12 cellular contexts compared by ENCODE assay signal in the genomic region with DNA sequence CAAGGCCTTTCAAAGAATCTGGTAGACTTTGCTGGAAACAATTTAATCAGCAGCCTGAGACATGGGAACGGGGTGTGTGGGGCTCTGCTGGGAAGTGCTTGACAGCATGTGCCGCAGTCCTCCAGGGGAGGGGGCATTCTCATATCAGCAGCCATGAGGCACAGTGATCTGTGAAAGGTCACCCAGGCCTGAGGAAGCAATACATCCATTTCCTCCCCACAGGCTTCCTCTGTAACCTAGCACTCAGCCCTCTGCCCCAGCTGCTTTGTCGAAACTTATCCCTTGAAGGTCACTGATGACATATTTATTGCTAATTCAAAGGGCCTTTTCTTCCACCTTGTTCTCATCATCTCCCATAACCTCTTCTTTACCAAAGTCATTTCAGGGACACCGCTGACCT.
DNase-seq lines count a peak whose midpoint lies in the region; ATAC-seq and TF ChIP-seq lines count a peak whose summit lies in the region.
"Had no signal": no experiment of that assay in that cellular context is flagged by ENCODE, and none has a peak within 500 bp of the region (broad histone marks: within the 10 kb centered on the region; RNA-seq: fewer than 3 reads in every experiment).

No MANE protein-coding gene starts in this region.

- H3K36me3 Mint-ChIP-seq in activated naive CD4-positive, alpha-beta T cell treated with anti-CD3 and anti-CD28 coated beads, Interleukin-2, amount 10 ng/mL, durations not matched to agents 7 days and 5 days, result peaks cover 6% of the 10 kb centered on the region
- peaks cover 8% of the 10 kb centered on the region for H3K36me3 Mint-ChIP-seq in activated CD8-positive, alpha-beta T cell treated with anti-CD3 and anti-CD28 coated beads for 36 hours (ENCODE audit: low read depth)
- peaks cover 0 to 3% of the 10 kb centered on the region in 2 donors for H3K36me3 Mint-ChIP-seq in stimulated activated naive B cell treated with anti-CD40 and anti-IgM and Interleukin-4, amounts not matched to agents 10 μg/mL and 1 μg/mL and 100 μg/mL, for 72 hours
- H3K36me3 Mint-ChIP-seq: IgD-negative memory B cell had no signal

- no peak overlapping the region for H3K4me3 ChIP-seq in body of pancreas
- H3K4me3 ChIP-seq: HAP-1, SJSA1 had no signal

- DNase-seq in activated naive CD4-positive, alpha-beta T cell treated with Interleukin-2 at 50 U/mL for 16 hours, result peak; percentile 38
- no peak for DNase-seq in activated naive CD4-positive, alpha-beta T cell treated with anti-CD3 and anti-CD28 coated beads, Interleukin-2, amount 10 ng/mL, durations not matched to agents 7 days and 5 days
- peak; percentile 80 for DNase-seq in activated CD8-positive, alpha-beta T cell treated with anti-CD3 and anti-CD28 coated beads for 36 hours
- peak; percentile 68 for DNase-seq in stimulated activated naive B cell treated with anti-CD40 and anti-IgM and Interleukin-4, amounts not matched to agents 10 μg/mL and 1 μg/mL and 100 μg/mL, for 72 hours
- DNase-seq in KG1 (lab: John Stamatoyannopoulos, UW) (no peak), body of pancreas (no peak)
- DNase-seq: NCI-H2227 treated with DMSO at 0.1 percent for 48 hours had no signal

- TF ChIP-seq CTCF in activated CD8-positive, alpha-beta T cell treated with anti-CD3 and anti-CD28 coated beads for 36 hours (IDR thresholded peaks at IDR 0.05), result no peak
- TF ChIP-seq CTCF in body of pancreas (IDR thresholded peaks at IDR 0.05), result no peak

- peaks cover 45% of the 10 kb centered on the region for H3K4me1 Mint-ChIP-seq in activated naive CD4-positive, alpha-beta T cell treated with anti-CD3 and anti-CD28 coated beads, Interleukin-2, amount 10 ng/mL, durations not matched to agents 7 days and 5 days
- peaks cover 77% of the 10 kb centered on the region for H3K4me1 Mint-ChIP-seq in activated CD8-positive, alpha-beta T cell treated with anti-CD3 and anti-CD28 coated beads for 36 hours (ENCODE audit: low read depth)
- peaks cover 46 to 64% of the 10 kb centered on the region in 2 donors for H3K4me1 Mint-ChIP-seq in stimulated activated naive B cell treated with anti-CD40 and anti-IgM and Interleukin-4, amounts not matched to agents 10 μg/mL and 1 μg/mL and 100 μg/mL, for 72 hours

- CTCF ChIA-PET in activated naive CD4-positive, alpha-beta T cell treated with anti-CD3 and anti-CD28 coated beads, Interleukin-2, amount 10 ng/mL, durations not matched to agents 7 days and 5 days (lab: Charles Lee), result interaction anchor here (1.0 to 2.9 kb wide), 3 partner anchors 23 to 265 kb away, joined by 3 to 13 read pairs (median 3); no protein-coding TSS in a partner anchor
- CTCF ChIA-PET in activated CD8-positive, alpha-beta T cell treated with anti-CD3 and anti-CD28 coated beads for 36 hours (lab: Charles Lee), result interaction anchor here (1.0 to 4.2 kb wide), 6 partner anchors 21 to 266 kb away, joined by 3 to 35 read pairs (median 13); a partner anchor contains a TSS

- WGBS in body of pancreas, 2 donors, result 82 to 85% methylated on average over 4 of the region's 4 CpGs

- intact Hi-C loops in activated CD8-positive, alpha-beta T cell treated with anti-CD3 and anti-CD28 coated beads for 36 hours (cut with micrococcal nuclease), result no loop called here
- intact Hi-C loops in body of pancreas (cut with DNase I), result no loop called here

- ATAC-seq in HG02852 (IDR thresholded peaks at IDR 0.05; ENCODE audit: unreplicated experiment) (peak; percentile 41), HG03159 (IDR thresholded peaks at IDR 0.05; ENCODE audit: unreplicated experiment) (no peak), body of pancreas (no peak)
- peak; percentile 82 for ATAC-seq in activated CD8-positive, alpha-beta T cell treated with anti-CD3 and anti-CD28 coated beads for 36 hours
- peak; percentile 96 to 98 for ATAC-seq in stimulated activated naive B cell treated with anti-CD40 and anti-IgM and Interleukin-4, amounts not matched to agents 10 μg/mL and 1 μg/mL and 100 μg/mL, for 72 hours (replicated peaks)

- POLR2A ChIA-PET in activated CD8-positive, alpha-beta T cell treated with anti-CD3 and anti-CD28 coated beads for 36 hours (lab: Charles Lee), result interaction anchor here (1.9 kb wide), 1 partner anchor 103 kb away, joined by 8 read pairs; a partner anchor contains a TSS

- peaks cover 4% of the 10 kb centered on the region for H3K9me3 Mint-ChIP-seq in activated naive CD4-positive, alpha-beta T cell treated with anti-CD3 and anti-CD28 coated beads, Interleukin-2, amount 10 ng/mL, durations not matched to agents 7 days and 5 days
- peaks cover 4% of the 10 kb centered on the region for H3K9me3 Mint-ChIP-seq in activated CD8-positive, alpha-beta T cell treated with anti-CD3 and anti-CD28 coated beads for 36 hours
- H3K9me3 Mint-ChIP-seq in stimulated activated naive B cell treated with anti-CD40 and anti-IgM and Interleukin-4, amounts not matched to agents 10 μg/mL and 1 μg/mL and 100 μg/mL, for 72 hours, result peaks cover 0 to 3% of the 10 kb centered on the region in 2 donors

- TF ChIP-seq POLR2A in body of pancreas (IDR thresholded peaks at IDR 0.05), result no peak

- no peak overlapping the region for H3K4me3 Mint-ChIP-seq in activated naive CD4-positive, alpha-beta T cell treated with anti-CD3 and anti-CD28 coated beads, Interleukin-2, amount 10 ng/mL, durations not matched to agents 7 days and 5 days
- peak overlapping the region; percentile 58 for H3K4me3 Mint-ChIP-seq in activated CD8-positive, alpha-beta T cell treated with anti-CD3 and anti-CD28 coated beads for 36 hours
- H3K4me3 Mint-ChIP-seq in stimulated activated naive B cell treated with anti-CD40 and anti-IgM and Interleukin-4, amounts not matched to agents 10 μg/mL and 1 μg/mL and 100 μg/mL, for 72 hours, result peak overlapping the region in 1 of 2 donors; percentile 31

- no peaks in the 10 kb centered on the region for H3K27me3 Mint-ChIP-seq in activated naive CD4-positive, alpha-beta T cell treated with anti-CD3 and anti-CD28 coated beads, Interleukin-2, amount 10 ng/mL, durations not matched to agents 7 days and 5 days
- no peaks in the 10 kb centered on the region for H3K27me3 Mint-ChIP-seq in activated CD8-positive, alpha-beta T cell treated with anti-CD3 and anti-CD28 coated beads for 36 hours
- H3K27me3 Mint-ChIP-seq in stimulated activated naive B cell treated with anti-CD40 and anti-IgM and Interleukin-4, amounts not matched to agents 10 μg/mL and 1 μg/mL and 100 μg/mL, for 72 hours, result peaks cover 0 to 5% of the 10 kb centered on the region in 2 donors
- H3K27me3 Mint-ChIP-seq: IgD-negative memory B cell had no signal

- no peaks in the 10 kb centered on the region for H3K27me3 ChIP-seq in body of pancreas
- H3K27me3 ChIP-seq: SJSA1 had no signal

- H3K9me3 ChIP-seq in body of pancreas, result no peaks in the 10 kb centered on the region
- H3K9me3 ChIP-seq: HAP-1, SJSA1 had no signal

- no peaks in the 10 kb centered on the region for H3K36me3 ChIP-seq in body of pancreas (replicated peaks in 1 of 2; ENCODE audit: insufficient read depth in 1 of 2, low read depth in 2 of 2)
- H3K36me3 ChIP-seq: HAP-1, SJSA1 had no signal

- H3K27ac ChIP-seq in body of pancreas, result no peak overlapping the region
- H3K27ac ChIP-seq: SJSA1 had no signal

- no peaks in the 10 kb centered on the region for H3K4me1 ChIP-seq in body of pancreas
- H3K4me1 ChIP-seq: SJSA1 had no signal

- no peak overlapping the region for H3K27ac Mint-ChIP-seq in activated naive CD4-positive, alpha-beta T cell treated with anti-CD3 and anti-CD28 coated beads, Interleukin-2, amount 10 ng/mL, durations not matched to agents 7 days and 5 days
- peak overlapping the region; percentile 92 for H3K27ac Mint-ChIP-seq in activated CD8-positive, alpha-beta T cell treated with anti-CD3 and anti-CD28 coated beads for 36 hours
- peak overlapping the region; percentile 25 for H3K27ac Mint-ChIP-seq in stimulated activated naive B cell treated with anti-CD40 and anti-IgM and Interleukin-4, amounts not matched to agents 10 μg/mL and 1 μg/mL and 100 μg/mL, for 72 hours
- H3K27ac Mint-ChIP-seq: IgD-negative memory B cell had no signal

Comparison
In these comparisons a context has a peak if more than half of its experiments do, and no peak if none do; other contexts are left out.
1. DNase-seq: peak in activated naive CD4-positive, alpha-beta T cell treated with Interleukin-2 at 50 U/mL for 16 hours (single experiment), activated CD8-positive, alpha-beta T cell treated with anti-CD3 and anti-CD28 coated beads for 36 hours (single experiment) and stimulated activated naive B cell treated with anti-CD40 and anti-IgM and Interleukin-4, amounts not matched to agents 10 μg/mL and 1 μg/mL and 100 μg/mL, for 72 hours (single experiment); none in activated naive CD4-positive, alpha-beta T cell treated with anti-CD3 and anti-CD28 coated beads, Interleukin-2, amount 10 ng/mL, durations not matched to agents 7 days and 5 days (single experiment), KG1 (single experiment) and body of pancreas (0 of 4).
2. ATAC-seq: peak in HG02852 (single experiment), activated CD8-positive, alpha-beta T cell treated with anti-CD3 and anti-CD28 coated beads for 36 hours (single experiment) and stimulated activated naive B cell treated with anti-CD40 and anti-IgM and Interleukin-4, amounts not matched to agents 10 μg/mL and 1 μg/mL and 100 μg/mL, for 72 hours (2 of 2); none in HG03159 (single experiment) and body of pancreas (single experiment).